20 cellular contexts compared by ENCODE assay signal in genomic region chr3:78035020-78035660, GRCh38.
DNase-seq lines count a peak whose midpoint lies in the region; ATAC-seq and TF ChIP-seq lines count a peak whose summit lies in the region.
"Had no signal": no experiment of that assay in that cellular context is flagged by ENCODE, and none has a peak within 500 bp of the region (broad histone marks: within the 10 kb centered on the region; RNA-seq: fewer than 3 reads in every experiment).

No MANE protein-coding gene starts in this region.

- peaks cover 0 to 5% (median 0%) of the 10 kb centered on the region in 5 experiments for H3K9me3 Mint-ChIP-seq in brain
- no peaks in the 10 kb centered on the region for H3K9me3 Mint-ChIP-seq in stimulated activated memory B cell treated with anti-CD40 and anti-IgM and Interleukin-4, amounts not matched to agents 10 μg/mL and 1 μg/mL and 100 μg/mL, for 72 hours

- H3K27me3 Mint-ChIP-seq in brain: no peaks in the 10 kb centered on the region
- H3K27me3 Mint-ChIP-seq in stimulated activated memory B cell treated with anti-CD40 and anti-IgM and Interleukin-4, amounts not matched to agents 10 μg/mL and 1 μg/mL and 100 μg/mL, for 72 hours: no peaks in the 10 kb centered on the region

- TF ChIP-seq POLR2A in vagina (IDR thresholded peaks at IDR 0.05): no peak

- H3K4me3 ChIP-seq in vagina: no peak overlapping the region
- H3K4me3 ChIP-seq: A549, body of pancreas, GM12878, upper lobe of right lung had no signal

- H3K4me3 Mint-ChIP-seq in brain: peak overlapping the region; percentile 55 to 80 (median 63)
- no peak overlapping the region for H3K4me3 Mint-ChIP-seq in stimulated activated memory B cell treated with anti-CD40 and anti-IgM and Interleukin-4, amounts not matched to agents 10 μg/mL and 1 μg/mL and 100 μg/mL, for 72 hours

- ATAC-seq in left lobe of liver: no peak
- no peak for ATAC-seq in HG03521 (IDR thresholded peaks at IDR 0.05; ENCODE audit: unreplicated experiment)
- ATAC-seq in stimulated activated memory B cell treated with anti-CD40 and anti-IgM and Interleukin-4, amounts not matched to agents 10 μg/mL and 1 μg/mL and 100 μg/mL, for 72 hours: no peak
- ATAC-seq: A549, body of pancreas, GM12878, SK-N-SH treated with all-trans-retinoic acid at 6 μM for 48 hours, upper lobe of right lung had no signal

- no peaks in the 10 kb centered on the region for H3K27me3 ChIP-seq in vagina
- H3K27me3 ChIP-seq: body of pancreas, upper lobe of right lung had no signal

- peaks cover 24% of the 10 kb centered on the region for H3K4me1 Mint-ChIP-seq in brain
- no peaks in the 10 kb centered on the region for H3K4me1 Mint-ChIP-seq in stimulated activated memory B cell treated with anti-CD40 and anti-IgM and Interleukin-4, amounts not matched to agents 10 μg/mL and 1 μg/mL and 100 μg/mL, for 72 hours

- TF ChIP-seq CTCF in brain (conservative IDR thresholded peaks at IDR 0.05) (no peak), vagina (IDR thresholded peaks at IDR 0.05) (no peak)

- DNase-seq in NCI-H82 (lab: John Stamatoyannopoulos, UW) (peak; percentile 7), NCI-H82 treated with DMSO at 0.1 percent for 48 hours (lab: John Stamatoyannopoulos, UW; ENCODE audit: unreplicated experiment) (no peak), medulla oblongata (ENCODE audit: extremely low spot score) (peak; percentile 5), left lobe of liver (ENCODE audit: low spot score) (no peak), vagina (ENCODE audit: extremely low spot score in 2 of 2) (no peak)
- DNase-seq: activated CD4-positive, alpha-beta T cell treated with anti-CD3 and anti-CD28 coated beads, Interleukin-2, amount 50 U/mL, for 4 hours; activated naive CD4-positive, alpha-beta T cell treated with anti-CD3 and anti-CD28 coated beads, Interleukin-2, amount 50 U/mL, for 16 hours; body of pancreas; GOT3; kidney glomerular epithelial cell; NCI-H1417 treated with DMSO at 0.1 percent for 48 hours; NCI-H510A; stimulated activated naive CD4-positive, alpha-beta T cell treated with Interleukin-2 at 50 U/mL for 16 hours; upper lobe of right lung had no signal

- H3K27ac ChIP-seq in vagina: no peak overlapping the region
- H3K27ac ChIP-seq: A549, body of pancreas, upper lobe of right lung had no signal

- H3K36me3 ChIP-seq in vagina: no peaks in the 10 kb centered on the region
- H3K36me3 ChIP-seq: upper lobe of right lung had no signal

- no peaks in the 10 kb centered on the region for H3K4me1 ChIP-seq in vagina
- H3K4me1 ChIP-seq: A549, body of pancreas, upper lobe of right lung had no signal

- H3K27ac Mint-ChIP-seq in brain: peak overlapping the region; percentile 8 to 85 (median 77)
- no peak overlapping the region for H3K27ac Mint-ChIP-seq in stimulated activated memory B cell treated with anti-CD40 and anti-IgM and Interleukin-4, amounts not matched to agents 10 μg/mL and 1 μg/mL and 100 μg/mL, for 72 hours

- H3K9me3 ChIP-seq in vagina: no peaks in the 10 kb centered on the region
- H3K9me3 ChIP-seq: A549, body of pancreas, upper lobe of right lung had no signal

- intact Hi-C loops in vagina (cut with DNase I): no loop called here

- H3K36me3 Mint-ChIP-seq in brain: no peaks in the 10 kb centered on the region
- no peaks in the 10 kb centered on the region for H3K36me3 Mint-ChIP-seq in stimulated activated memory B cell treated with anti-CD40 and anti-IgM and Interleukin-4, amounts not matched to agents 10 μg/mL and 1 μg/mL and 100 μg/mL, for 72 hours

Comparison
In these comparisons a context has a peak if more than half of its experiments do, and no peak if none do; other contexts are left out.
1. DNase-seq: peak in NCI-H82 (single experiment) and medulla oblongata (single experiment); none in NCI-H82 treated with DMSO at 0.1 percent for 48 hours (single experiment), left lobe of liver (single experiment) and vagina (0 of 2).